Comparison of ENCODE assay signal across 38 cellular contexts in genomic region chr7:143889068-143889467, GRCh38. TPM values are rescaled to one million over a fixed set of nuclear protein-coding genes. Genes with fewer than 3 reads are reported as not detected.
"Had no signal": no experiment of that assay in that cellular context is flagged by ENCODE, and none has a peak within 500 bp of the region (broad histone marks: within the 10 kb centered on the region; RNA-seq: fewer than 3 reads in every experiment).

No MANE protein-coding gene starts in this region.

- H3K9me3 Mint-ChIP-seq: activated naive CD8-positive, alpha-beta T cell treated with anti-CD3 and anti-CD28 coated beads, Interleukin-2, amount 10 ng/mL, durations not matched to agents 7 days and 5 days; T-helper 1 cell treated with Interleukin-12 subunit alpha and Interleukin-12 subunit beta and Interleukin-4 antibody, amounts not matched to agents 30 μg/mL and 1 μg/mL, for 36 hours had no signal

- H3K27ac ChIP-seq: ascending aorta, cardiac muscle cell, VCaP had no signal

- H3K27ac Mint-ChIP-seq: activated B cell treated with CpG ODN at 0.5 μM for 24 hours; activated CD4-positive, alpha-beta memory T cell treated with anti-CD3 and anti-CD28 coated beads for 36 hours; activated CD4-positive, alpha-beta T cell treated with anti-CD3 and anti-CD28 coated beads, Interleukin-2, amount 10 ng/mL, durations not matched to agents 24 days and 14 days; activated CD8-positive, alpha-beta T cell treated with anti-CD3 and anti-CD28 coated beads for 36 hours; activated naive CD4-positive, alpha-beta T cell treated with anti-CD3 and anti-CD28 coated beads for 36 hours; activated naive CD8-positive, alpha-beta T cell; activated naive CD8-positive, alpha-beta T cell treated with anti-CD3 and anti-CD28 coated beads, Interleukin-2, amount 10 ng/mL, durations not matched to agents 7 days and 5 days; activated naive CD8-positive, alpha-beta T cell treated with anti-CD3 and anti-CD28 coated beads, Interleukin-2, amount 50 U/mL, for 24 hours; activated T-helper 1 cell treated with anti-CD3 and anti-CD28 coated beads, Interleukin-12 subunit alpha, Interleukin-12 subunit beta, Interleukin-2, Interleukin-4 antibody, amounts not matched to agents 30 ng/mL and 10 ng/mL and 1 ng/mL, durations not matched to agents 14 hours and 24 hours and 36 hours; activated T-helper 17 cell treated with anti-CD3 and anti-CD28 coated beads, Interleukin-2, amount 50 U/mL, for 72 hours; brain; T-helper 1 cell treated with Interleukin-12 subunit alpha and Interleukin-12 subunit beta and Interleukin-4 antibody, amounts not matched to agents 30 μg/mL and 1 μg/mL, for 36 hours; T-helper 2 cell treated with Interferon-gamma antibody and Interleukin-4, amounts not matched to agents 5 μg/mL and 100 μg/mL, for 36 hours had no signal

- H3K36me3 ChIP-seq: cardiac muscle cell had no signal

- H3K27me3 ChIP-seq: ascending aorta, cardiac muscle cell had no signal

- H3K4me1 Mint-ChIP-seq: activated T-helper 17 cell treated with anti-CD3 and anti-CD28 coated beads, Interleukin-2, amount 50 U/mL, for 72 hours had no signal

- H3K4me3 Mint-ChIP-seq: activated B cell treated with CpG ODN at 0.5 μM for 24 hours; activated CD4-positive, alpha-beta memory T cell treated with anti-CD3 and anti-CD28 coated beads for 36 hours; activated CD4-positive, alpha-beta T cell treated with anti-CD3 and anti-CD28 coated beads, Interleukin-2, amount 10 ng/mL, durations not matched to agents 24 days and 14 days; activated CD8-positive, alpha-beta T cell treated with anti-CD3 and anti-CD28 coated beads for 36 hours; activated naive CD4-positive, alpha-beta T cell treated with anti-CD3 and anti-CD28 coated beads for 36 hours; activated naive CD8-positive, alpha-beta T cell; activated naive CD8-positive, alpha-beta T cell treated with anti-CD3 and anti-CD28 coated beads, Interleukin-2, amount 10 ng/mL, durations not matched to agents 7 days and 5 days; activated naive CD8-positive, alpha-beta T cell treated with anti-CD3 and anti-CD28 coated beads, Interleukin-2, amount 50 U/mL, for 24 hours; activated T-cell treated with anti-CD3 and anti-CD28 coated beads, Interleukin-2, amount 50 U/mL, for 4 hours; activated T-helper 1 cell treated with anti-CD3 and anti-CD28 coated beads, Interleukin-12 subunit alpha, Interleukin-12 subunit beta, Interleukin-2, Interleukin-4 antibody, amounts not matched to agents 30 ng/mL and 10 ng/mL and 1 ng/mL, durations not matched to agents 14 hours and 24 hours and 36 hours; activated T-helper 17 cell treated with anti-CD3 and anti-CD28 coated beads, Interleukin-2, amount 50 U/mL, for 72 hours; brain; T-helper 1 cell treated with Interleukin-12 subunit alpha and Interleukin-12 subunit beta and Interleukin-4 antibody, amounts not matched to agents 30 μg/mL and 1 μg/mL, for 36 hours; T-helper 2 cell treated with Interferon-gamma antibody and Interleukin-4, amounts not matched to agents 5 μg/mL and 100 μg/mL, for 36 hours had no signal

- DNase-seq: activated B cell treated with CpG ODN at 0.5 μM for 24 hours; activated CD4-positive, alpha-beta memory T cell treated with anti-CD3 and anti-CD28 coated beads for 36 hours; activated CD4-positive, alpha-beta T cell treated with anti-CD3 and anti-CD28 coated beads for 4 hours; activated CD4-positive, alpha-beta T cell treated with anti-CD3 and anti-CD28 coated beads, Interleukin-2, amount 10 ng/mL, durations not matched to agents 24 days and 14 days; activated CD4-positive, alpha-beta T cell treated with anti-CD3 and anti-CD28 coated beads, Interleukin-2, amount 50 U/mL, for 1 hour; activated CD4-positive, alpha-beta T cell treated with anti-CD3 and anti-CD28 coated beads, Interleukin-2, amount 50 U/mL, for 4 hours; activated CD4-positive, CD25-positive, alpha-beta regulatory T cell treated with anti-CD3 and anti-CD28 coated beads, Interleukin-2, amount 50 U/mL, for 72 hours; activated CD8-positive, alpha-beta memory T cell treated with anti-CD3 and anti-CD28 coated beads, Interleukin-2, amount 50 U/mL, for 4 hours; activated CD8-positive, alpha-beta T cell treated with anti-CD3 and anti-CD28 coated beads for 36 hours; activated effector memory CD4-positive, alpha-beta T cell treated with anti-CD3 and anti-CD28 coated beads, Interleukin-2, amount 50 U/mL, for 16 hours; activated gamma-delta T cell treated with Interleukin-2 at 50 U/mL for 16 hours; activated naive CD4-positive, alpha-beta T cell; activated naive CD4-positive, alpha-beta T cell treated with anti-CD3 and anti-CD28 coated beads for 36 hours; activated naive CD4-positive, alpha-beta T cell treated with anti-CD3 and anti-CD28 coated beads, Interleukin-2, amount 50 U/mL, for 16 hours; activated naive CD8-positive, alpha-beta T cell treated with anti-CD3 and anti-CD28 coated beads, Interleukin-2, amount 10 ng/mL, durations not matched to agents 7 days and 5 days; activated naive CD8-positive, alpha-beta T cell treated with anti-CD3 and anti-CD28 coated beads, Interleukin-2, amount 50 U/mL, for 24 hours; activated T-cell treated with anti-CD3 and anti-CD28 coated beads for 4 hours; activated T-cell treated with anti-CD3 and anti-CD28 coated beads, Interleukin-2, amount 50 U/mL, for 1 hour; activated T-cell treated with anti-CD3 and anti-CD28 coated beads, Interleukin-2, amount 50 U/mL, for 4 hours; amygdala; anterior cingulate cortex; caudate nucleus; T-helper 1 cell; T-helper 2 cell; T-helper 9 cell had no signal

- ATAC-seq: activated CD8-positive, alpha-beta T cell treated with anti-CD3 and anti-CD28 coated beads for 36 hours; activated naive CD8-positive, alpha-beta T cell treated with anti-CD3 and anti-CD28 coated beads, Interleukin-2, amount 50 U/mL, for 24 hours; activated T-cell treated with anti-CD3 and anti-CD28 coated beads, Interleukin-2, amount 50 U/mL, for 4 hours; activated T-helper 17 cell treated with anti-CD3 and anti-CD28 coated beads, Interleukin-2, amount 50 U/mL, for 72 hours had no signal

- H3K4me3 ChIP-seq: ascending aorta, cardiac muscle cell had no signal

- FAIRE-seq: bronchial epithelial cell had no signal

RNA-seq across cellular contexts. Expression of gene OR2F2, which starts 46.0 kb away (rescaled TPM):
- total RNA-seq: activated B cell treated with CpG ODN at 0.5 μM for 24 hours; activated CD4-positive, alpha-beta memory T cell treated with anti-CD3 and anti-CD28 coated beads for 36 hours; activated CD4-positive, alpha-beta T cell treated with anti-CD3 and anti-CD28 coated beads, Interleukin-2, amount 10 ng/mL, durations not matched to agents 24 days and 14 days; activated CD8-positive, alpha-beta memory T cell treated with anti-CD3 and anti-CD28 coated beads for 36 hours; activated CD8-positive, alpha-beta T cell treated with anti-CD3 and anti-CD28 coated beads for 36 hours; activated naive CD4-positive, alpha-beta T cell treated with anti-CD3 and anti-CD28 coated beads for 36 hours; activated naive CD8-positive, alpha-beta T cell treated with anti-CD3 and anti-CD28 coated beads, Interleukin-2, amount 10 ng/mL, durations not matched to agents 7 days and 5 days; activated T-cell treated with anti-CD3 and anti-CD28 coated beads, Interleukin-2, amount 50 U/mL, for 4 hours; activated T-helper 1 cell treated with anti-CD3 and anti-CD28 coated beads, Interleukin-12 subunit alpha, Interleukin-12 subunit beta, Interleukin-2, Interleukin-4 antibody, amounts not matched to agents 30 ng/mL and 10 ng/mL and 1 ng/mL, durations not matched to agents 14 hours and 24 hours and 36 hours; activated T-helper 17 cell treated with anti-CD3 and anti-CD28 coated beads, Interleukin-2, amount 50 U/mL, for 72 hours; ascending aorta; bronchial epithelial cell; cardiac muscle cell; cerebellum had no signal
- polyA plus RNA-seq: adipose tissue, cardiac muscle cell had no signal
